ENCODE assay signal across 8 cellular contexts in the genomic region with DNA sequence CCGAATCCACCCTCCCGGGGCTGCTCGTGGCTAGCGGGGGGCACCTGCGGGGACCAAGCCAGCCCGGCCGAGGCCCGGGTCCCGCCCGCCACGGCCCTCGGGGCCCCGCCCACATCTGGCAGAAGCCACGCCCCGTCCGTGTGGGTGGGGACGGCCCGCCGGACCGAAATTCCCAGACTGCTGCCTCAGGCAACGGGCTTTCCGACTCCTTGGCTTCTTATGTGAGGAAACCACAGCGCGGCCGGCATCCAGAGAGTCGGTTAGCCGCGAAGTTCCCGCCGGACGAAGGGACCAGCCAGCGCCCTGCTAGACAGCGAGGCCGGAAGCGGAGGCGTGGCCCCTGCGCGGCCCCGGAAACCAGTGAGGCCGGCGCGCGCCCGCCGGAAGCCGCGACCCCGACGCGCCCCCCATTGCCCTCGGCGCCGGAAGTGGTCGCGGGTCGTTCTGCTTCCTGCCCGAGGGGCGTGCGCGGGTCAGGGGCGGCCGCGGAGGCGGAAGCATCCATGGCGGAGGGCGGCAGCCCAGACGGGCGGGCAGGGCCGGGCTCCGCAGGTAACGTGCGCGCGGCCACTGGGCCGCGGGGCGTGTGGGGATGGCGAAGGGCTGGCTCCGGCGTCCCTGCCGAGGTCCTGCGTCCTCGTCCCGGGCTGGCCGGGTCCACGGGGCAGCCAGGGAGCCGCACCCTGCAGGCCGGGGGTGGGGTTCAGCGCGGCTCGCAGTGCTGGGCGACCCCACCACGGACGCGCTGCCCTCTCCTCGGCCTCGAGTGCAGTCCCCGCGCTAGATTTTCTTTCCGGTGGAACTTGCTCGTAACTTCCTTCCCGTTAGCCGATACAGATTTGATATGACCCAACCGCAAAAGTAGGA. TPM values are rescaled to one million over a fixed set of nuclear protein-coding genes. Genes with fewer than 3 reads are reported as not detected.
DNase-seq lines count a peak whose midpoint lies in the region; ATAC-seq, FAIRE-seq and TF ChIP-seq lines count a peak whose summit lies in the region.

A gene with protein sequence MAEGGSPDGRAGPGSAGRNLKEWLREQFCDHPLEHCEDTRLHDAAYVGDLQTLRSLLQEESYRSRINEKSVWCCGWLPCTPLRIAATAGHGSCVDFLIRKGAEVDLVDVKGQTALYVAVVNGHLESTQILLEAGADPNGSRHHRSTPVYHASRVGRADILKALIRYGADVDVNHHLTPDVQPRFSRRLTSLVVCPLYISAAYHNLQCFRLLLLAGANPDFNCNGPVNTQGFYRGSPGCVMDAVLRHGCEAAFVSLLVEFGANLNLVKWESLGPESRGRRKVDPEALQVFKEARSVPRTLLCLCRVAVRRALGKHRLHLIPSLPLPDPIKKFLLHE (plus strand): TSS at position 360 of the 867 bp plus-strand sequence. CDS start 144 bp downstream, at position 504.

- peak; percentile 78 for ATAC-seq in GM21360 (IDR thresholded peaks at IDR 0.05; ENCODE audit: unreplicated experiment)
- ATAC-seq in activated T-cell treated with anti-CD3 and anti-CD28 coated beads, Interleukin-2, amount 50 U/mL, for 72 hours (replicated peaks in 1 of 2) = peak; percentile 89 to 90
- ATAC-seq in naive thymus-derived CD8-positive, alpha-beta T cell = peak; percentile 80 to 81

- no peaks in the 10 kb centered on the region for H3K27me3 Mint-ChIP-seq in activated T-cell treated with anti-CD3 and anti-CD28 coated beads, Interleukin-2, amount 50 U/mL, for 72 hours (ENCODE audit: low read depth)
- no peaks in the 10 kb centered on the region for H3K27me3 Mint-ChIP-seq in naive thymus-derived CD8-positive, alpha-beta T cell

- H3K4me1 Mint-ChIP-seq in activated T-cell treated with anti-CD3 and anti-CD28 coated beads, Interleukin-2, amount 50 U/mL, for 72 hours (ENCODE audit: low read depth) = peaks cover 37% of the 10 kb centered on the region
- peaks cover 23 to 56% (median 52%) of the 10 kb centered on the region in 4 donors for H3K4me1 Mint-ChIP-seq in naive thymus-derived CD8-positive, alpha-beta T cell

- POLR2A ChIA-PET in naive thymus-derived CD8-positive, alpha-beta T cell (lab: Charles Lee) = interaction anchor here (1.0 to 1.4 kb wide), 3 partner anchors 11 to 137 kb away, joined by 4 to 6 read pairs (median 5); no protein-coding TSS in a partner anchor

- H3K4me3 Mint-ChIP-seq in activated T-cell treated with anti-CD3 and anti-CD28 coated beads, Interleukin-2, amount 50 U/mL, for 72 hours = peak within 1 kb of the TSS; percentile 90 to 95
- peak within 1 kb of the TSS; percentile 86 to 95 (median 92) for H3K4me3 Mint-ChIP-seq in naive thymus-derived CD8-positive, alpha-beta T cell

- TF ChIP-seq CTCF in D721Med (IDR thresholded peaks at IDR 0.05; ENCODE audit: insufficient read depth, missing control alignments) = no peak

- H3K9me3 Mint-ChIP-seq in activated T-cell treated with anti-CD3 and anti-CD28 coated beads, Interleukin-2, amount 50 U/mL, for 72 hours = peaks cover 0 to 2% of the 10 kb centered on the region in 2 donors
- H3K9me3 Mint-ChIP-seq in naive thymus-derived CD8-positive, alpha-beta T cell = no peaks in the 10 kb centered on the region

- FAIRE-seq in D721Med (lab: Jason Lieb, UNC) = no peak
- FAIRE-seq in RCC 7860 (lab: Jason Lieb, UNC) = no peak

- peaks cover 4 to 11% of the 10 kb centered on the region in 2 donors for H3K36me3 Mint-ChIP-seq in activated T-cell treated with anti-CD3 and anti-CD28 coated beads, Interleukin-2, amount 50 U/mL, for 72 hours (ENCODE audit: insufficient read depth in 2 of 2)
- peaks cover 6 to 20% (median 14%) of the 10 kb centered on the region in 3 donors for H3K36me3 Mint-ChIP-seq in naive thymus-derived CD8-positive, alpha-beta T cell

- DNase-seq in D721Med (ENCODE audit: insufficient read length, low spot score) (peak; percentile 83), HT-29 (ENCODE audit: low spot score) (peak; percentile 81), RCC 7860 (ENCODE audit: low spot score) (peak; percentile 76), fibroblast of gingiva (ENCODE audit: low read depth) (peak; percentile 75)
- DNase-seq in activated T-cell treated with anti-CD3 and anti-CD28 coated beads, Interleukin-2, amount 50 U/mL, for 72 hours = peak; percentile 85 to 90
- peak; percentile 69 to 89 (median 82) for DNase-seq in naive thymus-derived CD8-positive, alpha-beta T cell
- DNase-seq in stimulated activated naive CD4-positive, alpha-beta T cell treated with Interleukin-2 at 50 U/mL for 16 hours (lab: John Stamatoyannopoulos, UW) = peak; percentile 82

- peak within 1 kb of the TSS; percentile 91 for H3K27ac Mint-ChIP-seq in activated T-cell treated with anti-CD3 and anti-CD28 coated beads, Interleukin-2, amount 50 U/mL, for 72 hours
- H3K27ac Mint-ChIP-seq in naive thymus-derived CD8-positive, alpha-beta T cell = peak within 1 kb of the TSS; percentile 92 to 98 (median 96)

RNA-seq across cellular contexts. Expression of the gene that starts here (rescaled TPM):
- total RNA-seq in HT-29 (2014; rRNA removed; shearing (Covaris generic)) = 31.1 and 43.3 TPM in 2 replicates
- total RNA-seq in activated T-cell treated with anti-CD3 and anti-CD28 coated beads, Interleukin-2, amount 50 U/mL, for 72 hours = 10 to 100 TPM; 49.2 to 52.3 TPM
- 10 to 100 TPM; 53.3 TPM for total RNA-seq in naive thymus-derived CD8-positive, alpha-beta T cell
- polyA plus RNA-seq in naive thymus-derived CD8-positive, alpha-beta T cell = 10 to 100 TPM; 23.3 to 35.7 (median 26.1) TPM

Comparison
In these comparisons a context has a peak if more than half of its experiments do, and no peak if none do; other contexts are left out.
1. Peak in every context shown above with its lines: DNase-seq and ATAC-seq.